In the genomic region with DNA sequence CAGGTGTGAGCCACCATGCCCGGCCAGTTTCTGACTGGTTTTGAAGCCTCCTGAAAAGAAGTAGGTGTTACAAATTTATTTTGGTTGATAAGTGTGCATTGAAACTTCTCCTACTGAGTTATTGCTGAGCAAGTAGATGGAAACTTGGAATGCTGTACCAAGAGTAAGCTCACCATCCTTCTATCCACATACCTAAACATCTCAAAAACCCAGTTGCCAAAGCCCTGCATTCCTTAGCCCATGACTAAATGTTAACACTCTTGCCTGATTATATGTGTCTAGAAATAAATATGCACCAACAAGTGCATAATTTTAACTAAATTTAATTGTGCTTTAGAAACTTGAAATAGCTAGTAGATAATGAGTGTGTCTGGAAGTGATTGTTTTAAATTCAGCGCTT, we compare ENCODE assay signal across 13 cellular contexts.
DNase-seq lines count a peak whose midpoint lies in the region; ATAC-seq and TF ChIP-seq lines count a peak whose summit lies in the region.
"Had no signal": no experiment of that assay in that cellular context is flagged by ENCODE, and none has a peak within 500 bp of the region (broad histone marks: within the 10 kb centered on the region; RNA-seq: fewer than 3 reads in every experiment).

No MANE protein-coding gene starts in this region.

- H3K27ac ChIP-seq in HCT116 (ENCODE audit: low read depth, low read length) (0 out of 2 replicates have a peak overlapping the region, but pooled peaks have one; percentile 62), spleen (no peak overlapping the region)
- H3K27ac ChIP-seq: BLaER1 had no signal

- H2AFZ ChIP-seq in HCT116 (ENCODE audit: low read depth, low read length, poor library complexity, severe bottlenecking) = no peak overlapping the region

- TF ChIP-seq CTCF in HCT116 (IDR thresholded peaks at IDR 0.05 in 2 of 3, conservative IDR thresholded peaks at IDR 0.05 in 1 of 3; ENCODE audit: borderline replicate concordance in 1 of 3, insufficient read depth in 1 of 3, low read depth in 2 of 3, low read length in 2 of 3) = no peak
- no peak for TF ChIP-seq CTCF in spleen (IDR thresholded peaks at IDR 0.05 in 8 of 11, conservative IDR thresholded peaks at IDR 0.05 in 3 of 11)

- H4K20me1 ChIP-seq in HCT116 (ENCODE audit: insufficient read depth) = no peaks in the 10 kb centered on the region
- H4K20me1 ChIP-seq: BLaER1 had no signal

- no peak for TF ChIP-seq RAD21 in HCT116 (IDR thresholded peaks at IDR 0.05; ENCODE audit: low read depth)

- no peak overlapping the region for H3K4me3 ChIP-seq in HCT116 (replicated peaks in 1 of 2; ENCODE audit: low read depth in 1 of 2, low read length in 2 of 2)
- no peak overlapping the region for H3K4me3 ChIP-seq in spleen
- H3K4me3 ChIP-seq: BLaER1 had no signal

- H3K79me2 ChIP-seq in HCT116 (ENCODE audit: insufficient read depth, low read length) = peaks cover 40% of the 10 kb centered on the region

- no TSS peak for BruUV-seq in HCT116 (replicated peaks; lab: Mats Ljungman, UMichigan)

- no peak overlapping the region for H3K9ac ChIP-seq in HCT116 (ENCODE audit: low read length)
- H3K9ac ChIP-seq: BLaER1 had no signal

- H3K9me3 ChIP-seq in HCT116 (ENCODE audit: control insufficient read depth in 1 of 2, insufficient read depth in 1 of 2, low read depth in 1 of 2, low read length in 2 of 2) (no peaks in the 10 kb centered on the region), spleen (no peaks in the 10 kb centered on the region)
- H3K9me3 ChIP-seq: BLaER1 had no signal

- RAD21 ChIA-PET in HCT116 (lab: Charles Lee; ENCODE audit: low non-redundant PET in 1 of 2, low total read pairs in 2 of 2, uncharacterized antibody in 2 of 2, unreplicated experiment in 2 of 2) = interaction anchor here in 1 of 2 experiments (0.6 to 0.7 kb wide), 2 partner anchors 453 to 609 kb away, joined by 3 read pairs; no protein-coding TSS in a partner anchor

- 93 to 97% (median 94%) methylated on average over 2 of the region's 2 CpGs for WGBS in spleen, 5 donors

- no peaks in the 10 kb centered on the region; a peak in 1 of 4 replicates for H3K36me3 ChIP-seq in HCT116 (ENCODE audit: control insufficient read depth in 1 of 2, insufficient read depth in 2 of 2, low read length in 2 of 2)
- no peaks in the 10 kb centered on the region for H3K36me3 ChIP-seq in spleen
- H3K36me3 ChIP-seq: BLaER1 had no signal

- H3K9me2 ChIP-seq in HCT116 (ENCODE audit: insufficient read depth) = no peaks in the 10 kb centered on the region

- no peak overlapping the region for H3K4me2 ChIP-seq in HCT116 (ENCODE audit: low read length)
- H3K4me2 ChIP-seq: BLaER1 had no signal

- ATAC-seq in HCT116 (no peak), HG03108 (IDR thresholded peaks at IDR 0.05; ENCODE audit: unreplicated experiment) (no peak)

- POLR2A ChIA-PET in HCT116 (lab: Charles Lee) = interaction anchor here (1.8 to 2.6 kb wide), 2 partner anchors 415 to 417 kb away, joined by 6 to 9 read pairs; a partner anchor contains a TSS

- peak; percentile 54 for DNase-seq in EH (ENCODE audit: low read depth)
- DNase-seq in HCT116 (ENCODE audit: low read depth, low spot score) = no peak
- peak; percentile 15 for DNase-seq in astrocyte of the hippocampus (ENCODE audit: low read depth, low spot score)
- DNase-seq in activated T-cell treated with anti-CD3 and anti-CD28 coated beads, Interleukin-2, amount 50 U/mL, for 1 hour = no peak
- no peak for DNase-seq in spleen
- DNase-seq in stimulated activated CD4-positive, alpha-beta T cell treated with anti-CD3 and anti-CD28 coated beads, Interleukin-4, amount 100 ng/mL, for 4 hours = no peak
- DNase-seq: AML-193; Calu3; CD8-positive, alpha-beta memory T cell; DMS 273 treated with DMSO at 0.1 percent for 48 hours; KG1 had no signal

- no peak for TF ChIP-seq POLR2A in HCT116 (IDR thresholded peaks at IDR 0.05; ENCODE audit: borderline replicate concordance, extremely low read depth, insufficient read depth, insufficient read length)
- TF ChIP-seq POLR2A in spleen (IDR thresholded peaks at IDR 0.05) = no peak

- intact Hi-C loops in HCT116 (cut with micrococcal nuclease) = loop anchor here (5.0 kb wide), 2 partner anchors 362 to 882 kb away; no protein-coding TSS in a partner anchor
- intact Hi-C loops in spleen (cut with DNase I; ENCODE audit: low total_unique reads) = no loop called here

- no peaks in the 10 kb centered on the region for H3K27me3 ChIP-seq in HCT116 (ENCODE audit: insufficient read depth, low read length)
- peaks cover 0 to 6% (median 0%) of the 10 kb centered on the region in 7 donors for H3K27me3 ChIP-seq in spleen (replicated peaks in 1 of 7)
- H3K27me3 ChIP-seq: BLaER1 had no signal

- H3K4me1 ChIP-seq in HCT116 (ENCODE audit: control insufficient read depth in 1 of 2, insufficient read depth in 2 of 2, low read length in 2 of 2) (peaks cover 16 to 40% of the 10 kb centered on the region in 2 experiments; a peak in 3 of 4 replicates), spleen (no peaks in the 10 kb centered on the region)
- H3K4me1 ChIP-seq: BLaER1 had no signal

- CTCF ChIA-PET in HCT116 (lab: Charles Lee) = interaction anchor here (0.7 to 1.6 kb wide), 7 partner anchors 41 to 883 kb away, joined by 3 to 13 read pairs (median 5); no protein-coding TSS in a partner anchor

TF ChIP-seq in HCT116, 20 proteins besides CTCF, POLR2A, EP300 and RAD21:
- TF ChIP-seq, protein P1, sequence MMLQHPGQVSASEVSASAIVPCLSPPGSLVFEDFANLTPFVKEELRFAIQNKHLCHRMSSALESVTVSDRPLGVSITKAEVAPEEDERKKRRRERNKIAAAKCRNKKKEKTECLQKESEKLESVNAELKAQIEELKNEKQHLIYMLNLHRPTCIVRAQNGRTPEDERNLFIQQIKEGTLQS (IDR thresholded peaks at IDR 0.05) = no peak
- no peak for TF ChIP-seq CBX3 (IDR thresholded peaks at IDR 0.05; ENCODE audit: low read depth)

Comparison
In these comparisons a context has a peak if more than half of its experiments do, and no peak if none do; other contexts are left out.
1. DNase-seq: peak in EH (single experiment) and astrocyte of the hippocampus (single experiment); none in HCT116 (single experiment), activated T-cell treated with anti-CD3 and anti-CD28 coated beads, Interleukin-2, amount 50 U/mL, for 1 hour (single experiment), spleen (single experiment) and stimulated activated CD4-positive, alpha-beta T cell treated with anti-CD3 and anti-CD28 coated beads, Interleukin-4, amount 100 ng/mL, for 4 hours (0 of 2).